2 cellular contexts compared by ENCODE assay signal in genomic region chr5:157479166-157479565, GRCh38.
TF ChIP-seq lines count a peak whose summit lies in the region.

No MANE protein-coding gene starts in this region.

TF ChIP-seq in HepG2, 621 proteins besides CTCF, POLR2A, EP300 and RAD21:
- no peak for TF ChIP-seq NFKB2 (CRISPR knock-in tag; IDR thresholded peaks at IDR 0.05; ENCODE audit: borderline replicate concordance)
- TF ChIP-seq ZNF335 (CRISPR knock-in tag; IDR thresholded peaks at IDR 0.05), result no peak
- no peak for TF ChIP-seq TBX3 (IDR thresholded peaks at IDR 0.05; ENCODE audit: borderline replicate concordance)
- no peak for TF ChIP-seq ZEB1 (IDR thresholded peaks at IDR 0.05; ENCODE audit: insufficient replicate concordance, low read depth)
- TF ChIP-seq NPAS2 (CRISPR knock-in tag; IDR thresholded peaks at IDR 0.05; ENCODE audit: borderline replicate concordance), result no peak
- TF ChIP-seq SNRNP70 (IDR thresholded peaks at IDR 0.05; ENCODE audit: low read depth, low read length), result no peak
- TF ChIP-seq ZNF687 (CRISPR knock-in tag; IDR thresholded peaks at IDR 0.05), result 0 out of 2 replicates have a peak, but pooled peaks have one; percentile 20
- no peak for TF ChIP-seq ZNF468 (CRISPR knock-in tag; IDR thresholded peaks at IDR 0.05)
- peak; percentile 55; the same call in 1 of the 2 replicates for TF ChIP-seq ZNF441 (CRISPR knock-in tag; IDR thresholded peaks at IDR 0.05; ENCODE audit: borderline replicate concordance)

TF ChIP-seq in SK-N-SH, 30 proteins besides CTCF, POLR2A, EP300 and RAD21:
- TF ChIP-seq RCOR1 (IDR thresholded peaks at IDR 0.05; ENCODE audit: low read length) (no peak), IRF3 (IDR thresholded peaks at IDR 0.05; ENCODE audit: low read depth, low read length) (no peak), TCF12 (IDR thresholded peaks at IDR 0.05) (no peak), GATA2 (CRISPR knock-in tag; IDR thresholded peaks at IDR 0.05) (no peak), TAF1 (IDR thresholded peaks at IDR 0.05; ENCODE audit: borderline replicate concordance, low read depth, low read length) (no peak), JUND (IDR thresholded peaks at IDR 0.05) (no peak)
